24 cellular contexts compared by ENCODE assay signal in genomic region chr12:91401190-91401589, GRCh38.
"Had no signal": no experiment of that assay in that cellular context is flagged by ENCODE, and none has a peak within 500 bp of the region (broad histone marks: within the 10 kb centered on the region; RNA-seq: fewer than 3 reads in every experiment).

No MANE protein-coding gene starts in this region.

- DNase-seq: activated CD4-positive, alpha-beta T cell treated with anti-CD3 and anti-CD28 coated beads, Interleukin-2, amount 10 ng/mL, durations not matched to agents 24 days and 14 days; activated CD4-positive, alpha-beta T cell treated with anti-CD3 and anti-CD28 coated beads, Interleukin-2, amount 50 U/mL, for 4 hours; activated CD8-positive, alpha-beta T cell treated with anti-CD3 and anti-CD28 coated beads for 36 hours; activated effector memory CD4-positive, alpha-beta T cell treated with anti-CD3 and anti-CD28 coated beads, Interleukin-2, amount 50 U/mL, for 16 hours; activated naive CD4-positive, alpha-beta T cell; activated T-cell treated with anti-CD3 and anti-CD28 coated beads, Interleukin-2, amount 50 U/mL, for 1 hour; activated T-cell treated with anti-CD3 and anti-CD28 coated beads, Interleukin-2, amount 50 U/mL, for 72 hours; anterior cingulate cortex; Kasumi-1; KG1; MG63; NCI-H1048; NCI-H1436 treated with DMSO at 0.1 percent for 48 hours; NCI-H1694 treated with DMSO at 0.1 percent for 48 hours; NCI-H2029; NCI-H345; NCI-H524 treated with DMSO at 0.1 percent for 48 hours; PC-3; Peyer's patch; RPMI8226; SHP77 treated with DMSO at 0.1 percent for 48 hours; SK-N-SH had no signal

- H3K27ac ChIP-seq: Peyer's patch, SJSA1 had no signal

- H3K4me1 ChIP-seq: Peyer's patch, SJSA1 had no signal

- H3K4me3 ChIP-seq: MG63, Peyer's patch, SJSA1 had no signal

- ATAC-seq: activated CD8-positive, alpha-beta T cell treated with anti-CD3 and anti-CD28 coated beads for 36 hours; activated T-cell treated with anti-CD3 and anti-CD28 coated beads, Interleukin-2, amount 50 U/mL, for 72 hours; activated T-helper 17 cell treated with anti-CD3 and anti-CD28 coated beads, Interleukin-2, amount 50 U/mL, for 72 hours; PC-3 had no signal

- H3K9me3 ChIP-seq: MG63, Peyer's patch, SJSA1, SK-N-SH had no signal

- H3K27me3 ChIP-seq: MG63, Peyer's patch, SJSA1 had no signal

- H3K36me3 ChIP-seq: MG63, Peyer's patch, SJSA1 had no signal

- H3K9ac ChIP-seq: SK-N-SH had no signal

- H3K4me2 ChIP-seq: SK-N-SH had no signal
